ENCODE assay signal across 21 cellular contexts in the genomic region with DNA sequence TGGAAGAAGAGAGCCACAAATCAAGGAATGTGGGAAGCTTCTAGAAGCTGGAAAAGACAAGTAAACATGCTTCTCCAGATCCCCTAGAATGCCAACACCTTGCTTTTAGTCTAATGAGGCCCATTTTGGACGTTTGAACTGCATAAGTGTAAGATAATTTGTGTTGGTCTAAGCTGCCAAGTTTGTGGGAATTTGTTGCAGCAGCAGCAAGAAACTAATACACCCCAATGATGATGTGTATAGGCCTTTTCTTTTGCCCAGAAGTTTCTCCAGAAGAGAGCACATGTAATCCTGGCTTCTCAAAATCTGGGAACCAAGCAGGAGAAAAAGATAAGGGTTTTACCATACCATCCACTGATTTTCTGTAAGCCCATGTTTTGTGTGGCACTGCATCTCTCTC.
"Had no signal": no experiment of that assay in that cellular context is flagged by ENCODE, and none has a peak within 500 bp of the region (broad histone marks: within the 10 kb centered on the region; RNA-seq: fewer than 3 reads in every experiment).

No MANE protein-coding gene starts in this region.

- H3K27ac ChIP-seq: stomach, suprapubic skin, testis, thoracic aorta, thyroid gland, tibial artery, tibial nerve, transverse colon, upper lobe of left lung, upper lobe of right lung, uterus, vagina had no signal

- H3K27me3 ChIP-seq: stomach, suprapubic skin, testis, thyroid gland, tibial artery, tibial nerve, transverse colon, upper lobe of left lung, upper lobe of right lung, uterus, vagina had no signal

- H3K36me3 ChIP-seq: stomach, suprapubic skin, thoracic aorta, thyroid gland, tibial artery, tibial nerve, transverse colon, upper lobe of left lung, upper lobe of right lung, uterus, vagina had no signal

- H3K4me1 ChIP-seq: stomach, suprapubic skin, testis, thyroid gland, tibial artery, tibial nerve, transverse colon, upper lobe of left lung, upper lobe of right lung, uterus, vagina had no signal

- DNase-seq: stimulated activated CD4-positive, alpha-beta T cell treated with anti-CD3 and anti-CD28 coated beads, Interleukin-2, amount 100 ng/mL, for 48 hours; stimulated activated CD4-positive, alpha-beta T cell treated with anti-CD3 and anti-CD28 coated beads, Interleukin-4, amount 100 ng/mL, for 1 hour; stimulated activated CD4-positive, alpha-beta T cell treated with anti-CD3 and anti-CD28 coated beads, Interleukin-4, amount 100 ng/mL, for 24 hours; stimulated activated CD4-positive, alpha-beta T cell treated with anti-CD3 and anti-CD28 coated beads, Interleukin-4, amount 100 ng/mL, for 4 hours; stimulated activated naive B cell treated with anti-CD40 and anti-IgM and Interleukin-4, amounts not matched to agents 10 μg/mL and 1 μg/mL and 100 μg/mL, for 72 hours; stimulated activated naive CD4-positive, alpha-beta T cell; stomach; substantia nigra; testis; thyroid gland; tibial artery; transverse colon; trophoblast cell; upper lobe of left lung; upper lobe of right lung; uterus had no signal

- H3K4me3 ChIP-seq: stomach, suprapubic skin, testis, thoracic aorta, thyroid gland, tibial artery, tibial nerve, transverse colon, upper lobe of left lung, upper lobe of right lung, uterus, vagina had no signal

- H3K9me3 ChIP-seq: stomach, suprapubic skin, testis, thoracic aorta, thyroid gland, tibial artery, tibial nerve, transverse colon, upper lobe of left lung, upper lobe of right lung, uterus, vagina had no signal

- FAIRE-seq: urothelium cell line had no signal

- ATAC-seq: upper lobe of right lung had no signal
